ENCODE assay signal across 23 cellular contexts in the genomic region with DNA sequence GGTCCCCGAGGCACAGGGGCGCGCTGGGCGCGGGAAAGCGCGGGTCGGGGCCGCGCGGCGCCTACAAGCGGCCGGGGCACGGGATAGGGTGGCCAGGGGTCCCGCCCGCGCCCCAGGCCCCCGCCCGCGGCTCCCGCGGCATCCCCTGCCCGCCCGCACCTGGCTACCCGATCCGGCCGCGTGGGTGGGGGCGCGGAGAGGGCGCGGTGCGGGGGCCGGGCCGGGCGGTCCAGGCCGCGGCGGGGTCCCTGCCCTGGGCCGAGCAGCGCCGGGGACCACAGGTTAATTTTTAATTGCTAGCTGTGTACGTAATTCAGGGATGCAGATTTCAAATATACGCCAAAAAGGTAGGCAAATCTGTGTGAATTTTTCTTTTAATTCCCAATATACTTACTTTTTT. TPM values are rescaled to one million over a fixed set of nuclear protein-coding genes. Genes with fewer than 3 reads are reported as not detected.
DNase-seq lines count a peak whose midpoint lies in the region; ATAC-seq, FAIRE-seq and TF ChIP-seq lines count a peak whose summit lies in the region.
"Had no signal": no experiment of that assay in that cellular context is flagged by ENCODE, and none has a peak within 500 bp of the region (broad histone marks: within the 10 kb centered on the region; RNA-seq: fewer than 3 reads in every experiment).

No MANE protein-coding gene starts in this region.

- H3K9ac ChIP-seq in HUES6 (ENCODE audit: low read length) (no peak overlapping the region), astrocyte (ENCODE audit: low read length) (no peak overlapping the region)

- no peak for ATAC-seq in GM18519 (IDR thresholded peaks at IDR 0.05; ENCODE audit: low FRiP score, unreplicated experiment)
- ATAC-seq: CD8-positive, alpha-beta T cell; natural killer cell treated with Interleukin-12 subunit alpha and Interleukin-12 subunit beta and Interleukin-15 and Interleukin-18, amount 100 ng/mL, for 72 hours; SK-N-SH treated with all-trans-retinoic acid at 6 μM for 48 hours had no signal

- no peaks in the 10 kb centered on the region for H3K4me1 Mint-ChIP-seq in astrocyte (ENCODE audit: low read depth, unreplicated experiment)
- H3K4me1 Mint-ChIP-seq: activated B cell treated with CpG ODN at 0.5 μM for 24 hours had no signal

- H3K36me3 Mint-ChIP-seq in astrocyte (ENCODE audit: low read depth, unreplicated experiment), result no peaks in the 10 kb centered on the region
- H3K36me3 Mint-ChIP-seq: CD8-positive, alpha-beta T cell; natural killer cell treated with Interleukin-12 subunit alpha and Interleukin-12 subunit beta and Interleukin-15 and Interleukin-18, amount 100 ng/mL, for 72 hours had no signal

- TF ChIP-seq CTCF in astrocyte (IDR thresholded peaks at IDR 0.05; ENCODE audit: insufficient read depth, low read depth, low read length), result no peak
- no peak for TF ChIP-seq CTCF in kidney epithelial cell (IDR thresholded peaks at IDR 0.05; ENCODE audit: insufficient read depth, low read length, poor library complexity, severe bottlenecking)
- TF ChIP-seq CTCF in retinal pigment epithelial cell (conservative IDR thresholded peaks at IDR 0.05; ENCODE audit: low read depth, low read length), result no peak

- no peaks in the 10 kb centered on the region for H3K79me2 ChIP-seq in astrocyte (ENCODE audit: insufficient read depth, low read length)

- H3K27ac Mint-ChIP-seq in astrocyte (ENCODE audit: unreplicated experiment), result no peak overlapping the region
- H3K27ac Mint-ChIP-seq: activated B cell treated with CpG ODN at 0.5 μM for 24 hours; CD8-positive, alpha-beta T cell; natural killer cell treated with Interleukin-12 subunit alpha and Interleukin-12 subunit beta and Interleukin-15 and Interleukin-18, amount 100 ng/mL, for 72 hours had no signal

- POLR2A ChIA-PET in HEK293T (lab: Yijun Ruan, JAX), result no interaction called here

- H3K27ac ChIP-seq in HUES6 (ENCODE audit: low read depth, low read length), result no peak overlapping the region
- no peak overlapping the region for H3K27ac ChIP-seq in astrocyte (ENCODE audit: low read depth, low read length)
- H3K27ac ChIP-seq: epithelial cell of prostate had no signal

- no peak for FAIRE-seq in astrocyte (lab: Jason Lieb, UNC)
- FAIRE-seq: keratinocyte had no signal

- CTCF ChIA-PET in HEK293T (lab: Yijun Ruan, JAX), result no interaction called here

- no peaks in the 10 kb centered on the region for H4K20me1 ChIP-seq in astrocyte (ENCODE audit: insufficient read depth, low read length)

- H3K4me3 ChIP-seq in HUES6 (ENCODE audit: low read depth, low read length), result peak overlapping the region; percentile 43
- no peak overlapping the region for H3K4me3 ChIP-seq in astrocyte (ENCODE audit: insufficient read depth, low read depth, low read length)
- peak overlapping the region; percentile 21 for H3K4me3 ChIP-seq in kidney epithelial cell (ENCODE audit: low read depth, low read length)
- peak overlapping the region; percentile 19 for H3K4me3 ChIP-seq in retinal pigment epithelial cell (ENCODE audit: low read length)

- no peaks in the 10 kb centered on the region for H3K9me3 ChIP-seq in HUES6 (ENCODE audit: control insufficient read depth, insufficient read depth, low read depth, low read length)
- H3K9me3 ChIP-seq in astrocyte (ENCODE audit: insufficient read depth, low read depth, low read length), result no peaks in the 10 kb centered on the region

- peak overlapping the region; percentile 55 for H3K4me2 ChIP-seq in astrocyte (ENCODE audit: low read length)

- H3K27me3 ChIP-seq in HUES6 (ENCODE audit: control insufficient read depth, insufficient read depth, low read length) (peaks cover 21% of the 10 kb centered on the region), astrocyte (ENCODE audit: insufficient read depth, low read length) (no peaks in the 10 kb centered on the region), kidney epithelial cell (ENCODE audit: control insufficient read depth, insufficient read depth, low read length) (no peaks in the 10 kb centered on the region)

- DNase-seq in astrocyte (ENCODE audit: low read depth) (no peak), kidney epithelial cell (ENCODE audit: low read depth) (no peak), retinal pigment epithelial cell (ENCODE audit: low read depth) (no peak), T-helper 9 cell (no peak), HEK293T (ENCODE audit: extremely low spot score) (no peak)
- DNase-seq: activated B cell treated with CpG ODN at 0.5 μM for 24 hours; activated CD4-positive, alpha-beta T cell treated with anti-CD3 and anti-CD28 coated beads, Interleukin-2, amount 50 U/mL, for 48 hours; activated effector memory CD4-positive, alpha-beta T cell treated with anti-CD3 and anti-CD28 coated beads, Interleukin-2, amount 50 U/mL, for 16 hours; amygdala; CD8-positive, alpha-beta T cell; DMS153; GF-D8; MV-4-11; NCI-H1694 had no signal

- H3K9me3 Mint-ChIP-seq in astrocyte (ENCODE audit: unreplicated experiment), result no peaks in the 10 kb centered on the region
- H3K9me3 Mint-ChIP-seq: activated B cell treated with CpG ODN at 0.5 μM for 24 hours; CD8-positive, alpha-beta T cell; natural killer cell treated with Interleukin-12 subunit alpha and Interleukin-12 subunit beta and Interleukin-15 and Interleukin-18, amount 100 ng/mL, for 72 hours had no signal

- H3K36me3 ChIP-seq in HUES6 (ENCODE audit: control insufficient read depth, insufficient read depth, low read length), result 0 out of 2 replicates have a peak, but pooled peaks cover 3% of the 10 kb centered on the region
- H3K36me3 ChIP-seq in astrocyte (ENCODE audit: insufficient read depth, low read length), result no peaks in the 10 kb centered on the region
- no peaks in the 10 kb centered on the region for H3K36me3 ChIP-seq in kidney epithelial cell (ENCODE audit: control insufficient read depth, insufficient read depth, low read length)

- H3K27me3 Mint-ChIP-seq in astrocyte (ENCODE audit: low read depth, unreplicated experiment), result peaks cover 17% of the 10 kb centered on the region

- peaks cover 3% of the 10 kb centered on the region; the same call in 1 of the 2 replicates for H3K4me1 ChIP-seq in HUES6 (ENCODE audit: control insufficient read depth, insufficient read depth, low read length)
- H3K4me1 ChIP-seq in astrocyte (ENCODE audit: insufficient read depth, low read length), result no peaks in the 10 kb centered on the region

- H3K4me3 Mint-ChIP-seq in astrocyte (ENCODE audit: unreplicated experiment), result no peak overlapping the region
- H3K4me3 Mint-ChIP-seq: activated B cell treated with CpG ODN at 0.5 μM for 24 hours; CD8-positive, alpha-beta T cell; natural killer cell treated with Interleukin-12 subunit alpha and Interleukin-12 subunit beta and Interleukin-15 and Interleukin-18, amount 100 ng/mL, for 72 hours had no signal

- H2AFZ ChIP-seq in astrocyte (ENCODE audit: low read depth, low read length), result no peak overlapping the region

TF ChIP-seq in HEK293T, 16 proteins besides CTCF, POLR2A, EP300 and RAD21:
- TF ChIP-seq LEF1 (IDR thresholded peaks at IDR 0.05; ENCODE audit: borderline replicate concordance) (no peak), SUZ12 (IDR thresholded peaks at IDR 0.05) (no peak), FOXM1 (IDR thresholded peaks at IDR 0.05; ENCODE audit: borderline replicate concordance) (no peak), ELF4 (IDR thresholded peaks at IDR 0.05) (no peak), SP1 (IDR thresholded peaks at IDR 0.05) (no peak), FOXA1 (IDR thresholded peaks at IDR 0.05) (no peak), NFRKB (IDR thresholded peaks at IDR 0.05) (no peak), BHLHE40 (IDR thresholded peaks at IDR 0.05; ENCODE audit: borderline replicate concordance) (no peak), L3MBTL2 (conservative IDR thresholded peaks at IDR 0.05) (no peak), HDGF (IDR thresholded peaks at IDR 0.05; ENCODE audit: borderline replicate concordance) (no peak), FOXK2 (IDR thresholded peaks at IDR 0.05) (no peak), TARDBP (IDR thresholded peaks at IDR 0.05) (no peak), ZNF384 (IDR thresholded peaks at IDR 0.05) (no peak), CTBP1 (IDR thresholded peaks at IDR 0.05; ENCODE audit: borderline replicate concordance) (no peak)
- TF ChIP-seq, protein P1, sequence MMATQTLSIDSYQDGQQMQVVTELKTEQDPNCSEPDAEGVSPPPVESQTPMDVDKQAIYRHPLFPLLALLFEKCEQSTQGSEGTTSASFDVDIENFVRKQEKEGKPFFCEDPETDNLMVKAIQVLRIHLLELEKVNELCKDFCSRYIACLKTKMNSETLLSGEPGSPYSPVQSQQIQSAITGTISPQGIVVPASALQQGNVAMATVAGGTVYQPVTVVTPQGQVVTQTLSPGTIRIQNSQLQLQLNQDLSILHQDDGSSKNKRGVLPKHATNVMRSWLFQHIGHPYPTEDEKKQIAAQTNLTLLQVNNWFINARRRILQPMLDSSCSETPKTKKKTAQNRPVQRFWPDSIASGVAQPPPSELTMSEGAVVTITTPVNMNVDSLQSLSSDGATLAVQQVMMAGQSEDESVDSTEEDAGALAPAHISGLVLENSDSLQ (IDR thresholded peaks at IDR 0.05), result no peak

RNA-seq across cellular contexts. Expression of a gene that starts 44.3 kb away (rescaled TPM):
- total RNA-seq in astrocyte (not detected in 2 replicates), kidney epithelial cell (not detected in 2 replicates)
- total RNA-seq: activated B cell treated with CpG ODN at 0.5 μM for 24 hours; CD8-positive, alpha-beta T cell; fibroblast of villous mesenchyme; natural killer cell treated with Interleukin-12 subunit alpha and Interleukin-12 subunit beta and Interleukin-15 and Interleukin-18, amount 100 ng/mL, for 72 hours; RPMI7951; T-helper 2 cell treated with Interferon-gamma antibody and Interleukin-4, amounts not matched to agents 100 ng/mL and 5 ng/mL, for 36 hours had no signal
